33 cellular contexts compared by ENCODE assay signal in genomic region chr12:63034601-63035000, GRCh38.
"Had no signal": no experiment of that assay in that cellular context is flagged by ENCODE, and none has a peak within 500 bp of the region (broad histone marks: within the 10 kb centered on the region; RNA-seq: fewer than 3 reads in every experiment).

No MANE protein-coding gene starts in this region.

- H3K27ac ChIP-seq: adrenal gland, ascending aorta, body of pancreas, brain microvascular endothelial cell, breast epithelium, cardiac muscle cell had no signal

- H3K36me3 ChIP-seq: adrenal gland, ascending aorta, brain microvascular endothelial cell, breast epithelium, cardiac muscle cell had no signal

- H3K27me3 ChIP-seq: adrenal gland, ascending aorta, body of pancreas, brain microvascular endothelial cell, breast epithelium had no signal

- H3K4me3 ChIP-seq: adrenal gland, ascending aorta, body of pancreas, breast epithelium, cardiac muscle cell had no signal

- H3K9me3 ChIP-seq: adrenal gland, ascending aorta, body of pancreas, breast epithelium had no signal

- ATAC-seq: activated naive CD4-positive, alpha-beta T cell treated with anti-CD3 and anti-CD28 coated beads, Interleukin-2, amount 50 U/mL, for 72 hours; activated naive CD8-positive, alpha-beta T cell treated with anti-CD3 and anti-CD28 coated beads, Interleukin-2, amount 50 U/mL, for 24 hours; activated T-cell treated with anti-CD3 and anti-CD28 coated beads, Interleukin-2, amount 50 U/mL, for 4 hours; activated T-cell treated with anti-CD3 and anti-CD28 coated beads, Interleukin-2, amount 50 U/mL, for 72 hours; activated T-helper 17 cell treated with anti-CD3 and anti-CD28 coated beads, Interleukin-2, amount 50 U/mL, for 72 hours; body of pancreas had no signal

- FAIRE-seq: astrocyte, bronchial epithelial cell had no signal

- DNase-seq: activated effector memory CD4-positive, alpha-beta T cell treated with anti-CD3 and anti-CD28 coated beads, Interleukin-2, amount 50 U/mL, for 16 hours; activated effector memory CD4-positive, alpha-beta T cell treated with Interleukin-2 at 50 U/mL for 16 hours; activated gamma-delta T cell; activated gamma-delta T cell treated with Interleukin-2 at 50 U/mL for 16 hours; activated naive CD4-positive, alpha-beta T cell; activated naive CD4-positive, alpha-beta T cell treated with anti-CD3 and anti-CD28 coated beads for 36 hours; activated naive CD4-positive, alpha-beta T cell treated with anti-CD3 and anti-CD28 coated beads, Interleukin-2, amount 10 ng/mL, durations not matched to agents 7 days and 5 days; activated naive CD4-positive, alpha-beta T cell treated with anti-CD3 and anti-CD28 coated beads, Interleukin-2, amount 50 U/mL, for 16 hours; activated naive CD4-positive, alpha-beta T cell treated with Interleukin-2 at 50 U/mL for 16 hours; activated naive CD8-positive, alpha-beta T cell treated with anti-CD3 and anti-CD28 coated beads for 36 hours; activated naive CD8-positive, alpha-beta T cell treated with anti-CD3 and anti-CD28 coated beads, Interleukin-2, amount 10 ng/mL, durations not matched to agents 7 days and 5 days; activated naive CD8-positive, alpha-beta T cell treated with anti-CD3 and anti-CD28 coated beads, Interleukin-2, amount 50 U/mL, for 24 hours; activated T-cell treated with anti-CD3 and anti-CD28 coated beads, Interleukin-2, amount 50 U/mL, for 24 hours; activated T-cell treated with anti-CD3 and anti-CD28 coated beads, Interleukin-2, amount 50 U/mL, for 4 hours; activated T-cell treated with anti-CD3 and anti-CD28 coated beads, Interleukin-2, amount 50 U/mL, for 48 hours; activated T-cell treated with anti-CD3 and anti-CD28 coated beads, Interleukin-2, amount 50 U/mL, for 72 hours; adrenal gland; amniotic stem cell; amygdala; anterior cingulate cortex; aorta; body of pancreas; brain microvascular endothelial cell; caudate nucleus; central memory CD4-positive, alpha-beta T cell; cerebellar nuclear complex had no signal

- H3K4me1 ChIP-seq: adrenal gland, ascending aorta, body of pancreas, breast epithelium had no signal
